In genomic region chr12:75563351-75563750, GRCh38 we compare ENCODE assay signal across 3 cellular contexts.
A peak's percentile ranks its signal among the peaks of the same experiment; 100 is the strongest.
TF ChIP-seq lines count a peak whose summit lies in the region.

No MANE protein-coding gene starts in this region.

TF ChIP-seq in HEK293T, 16 proteins besides CTCF, POLR2A, EP300 and RAD21:
- TF ChIP-seq SP1 (IDR thresholded peaks at IDR 0.05) (no peak), NFRKB (IDR thresholded peaks at IDR 0.05) (no peak), PKNOX1 (IDR thresholded peaks at IDR 0.05) (peak; percentile 79; the same call in 1 of the 2 replicates), ARNT (IDR thresholded peaks at IDR 0.05) (no peak), TARDBP (IDR thresholded peaks at IDR 0.05) (no peak)

TF ChIP-seq in K562, 482 proteins besides CTCF, POLR2A, EP300 and RAD21:
- TF ChIP-seq PKNOX1 (IDR thresholded peaks at IDR 0.05), result peak; percentile 85
- no peak for TF ChIP-seq HDGF (IDR thresholded peaks at IDR 0.05)
TF ChIP-seq in K562: peak in this region for 1.

TF ChIP-seq in neural cell, 6 proteins besides CTCF, POLR2A, EP300 and RAD21:
- TF ChIP-seq SMC3 (conservative IDR thresholded peaks at IDR 0.05; ENCODE audit: poor library complexity), result peak; percentile 17
- TF ChIP-seq POLR2AphosphoS5 (IDR thresholded peaks at IDR 0.05), result peak; percentile 61
- TF ChIP-seq EZH2 (IDR thresholded peaks at IDR 0.05; ENCODE audit: borderline replicate concordance, insufficient read depth, low read length, poor library complexity, severe bottlenecking), result no peak
